In the genomic region with DNA sequence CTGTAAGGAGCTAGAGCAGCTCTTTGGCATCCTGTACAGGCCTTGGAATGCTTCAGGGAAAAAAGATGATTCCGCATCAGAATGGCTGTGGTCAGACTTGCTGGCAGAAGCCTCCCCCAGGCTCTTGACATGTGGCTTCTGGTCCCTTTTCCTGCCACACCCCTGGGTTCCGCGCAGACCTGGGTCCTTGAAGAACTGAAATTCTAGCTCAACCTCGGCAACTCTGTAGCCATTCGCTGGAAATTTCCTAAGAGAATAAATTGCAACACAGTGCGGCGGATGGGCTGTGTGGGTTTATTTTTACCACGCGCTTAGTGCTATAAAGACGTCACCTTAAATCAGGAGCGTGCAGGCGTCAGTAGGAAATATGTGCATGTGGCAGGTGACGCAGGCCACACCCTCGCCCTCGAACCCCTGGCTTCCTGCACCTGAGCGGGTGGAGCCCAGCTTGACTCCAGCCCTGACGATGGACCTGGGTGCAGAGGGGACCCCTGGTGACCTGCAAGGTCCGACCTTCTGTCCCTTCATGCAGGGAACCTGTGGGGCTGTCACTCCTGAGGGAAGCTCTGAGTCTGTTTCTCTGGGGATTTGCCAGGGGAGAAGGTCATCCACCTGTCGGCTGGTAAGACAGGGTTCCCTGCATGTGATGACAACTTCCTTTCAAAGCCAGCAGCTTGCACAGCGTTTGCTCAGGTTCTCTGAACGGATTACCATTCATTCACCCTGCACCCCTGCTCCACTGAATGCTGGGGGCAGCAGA, we compare ENCODE assay signal across 10 cellular contexts. TPM values are rescaled to one million over a fixed set of nuclear protein-coding genes. Genes with fewer than 3 reads are reported as not detected.
DNase-seq lines count a peak whose midpoint lies in the region; ATAC-seq and TF ChIP-seq lines count a peak whose summit lies in the region.
"Had no signal": no experiment of that assay in that cellular context is flagged by ENCODE, and none has a peak within 500 bp of the region (broad histone marks: within the 10 kb centered on the region; RNA-seq: fewer than 3 reads in every experiment).

No MANE protein-coding gene starts in this region.

- peaks cover 0 to 2% (median 0%) of the 10 kb centered on the region in 7 donors for H3K9me3 Mint-ChIP-seq in CD14-positive monocyte
- peaks cover 0 to 2% (median 0%) of the 10 kb centered on the region in 11 donors for H3K9me3 Mint-ChIP-seq in naive thymus-derived CD4-positive, alpha-beta T cell

- no peak for TF ChIP-seq CTCF in CD14-positive monocyte (IDR thresholded peaks at IDR 0.05)
- no peak for TF ChIP-seq CTCF in ascending aorta (IDR thresholded peaks at IDR 0.05)

- H3K27me3 Mint-ChIP-seq in CD14-positive monocyte (ENCODE audit: low read depth in 3 of 3), result peaks cover 13 to 24% (median 16%) of the 10 kb centered on the region in 3 donors
- H3K27me3 Mint-ChIP-seq in naive thymus-derived CD4-positive, alpha-beta T cell, result peaks cover 20 to 45% (median 27%) of the 10 kb centered on the region in 5 donors

- H3K4me1 ChIP-seq in ascending aorta, result no peaks in the 10 kb centered on the region
- H3K4me1 ChIP-seq in naive thymus-derived CD4-positive, alpha-beta T cell (ENCODE audit: control insufficient read depth in 2 of 2, insufficient read depth in 2 of 2, low read length in 2 of 2), result peaks cover 10 to 15% of the 10 kb centered on the region in 2 donors

- H3K27ac Mint-ChIP-seq in CD14-positive monocyte, result peak overlapping the region; percentile 76 to 96 (median 91)
- H3K27ac Mint-ChIP-seq in naive thymus-derived CD4-positive, alpha-beta T cell, result peak overlapping the region in 5 of 9 donors; percentile 48 to 81 (median 63)

- CTCF ChIA-PET in naive thymus-derived CD4-positive, alpha-beta T cell (lab: Charles Lee), result interaction anchor here (0.6 kb wide), 1 partner anchor 112 kb away, joined by 3 read pairs; no protein-coding TSS in a partner anchor

- peak overlapping the region; percentile 85 to 93 for H3K4me3 Mint-ChIP-seq in CD14-positive monocyte
- peak overlapping the region in 7 of 10 donors; percentile 25 to 61 (median 47) for H3K4me3 Mint-ChIP-seq in naive thymus-derived CD4-positive, alpha-beta T cell

- H3K4me3 ChIP-seq in ascending aorta, result no peak overlapping the region
- H3K4me3 ChIP-seq in naive thymus-derived CD4-positive, alpha-beta T cell (ENCODE audit: low read length), result peak overlapping the region; percentile 23
- H3K4me3 ChIP-seq: skin epidermis had no signal

- POLR2A ChIA-PET in naive thymus-derived CD4-positive, alpha-beta T cell (lab: Charles Lee), result no interaction called here

- H3K4me1 Mint-ChIP-seq in CD14-positive monocyte, result peaks cover 55% of the 10 kb centered on the region
- peaks cover 9 to 18% (median 12%) of the 10 kb centered on the region in 7 donors for H3K4me1 Mint-ChIP-seq in naive thymus-derived CD4-positive, alpha-beta T cell

- ATAC-seq in naive thymus-derived CD4-positive, alpha-beta T cell, result peak; percentile 79
- no peak for ATAC-seq in HG03175 (IDR thresholded peaks at IDR 0.05; ENCODE audit: unreplicated experiment)
- no peak for ATAC-seq in HG03280 (IDR thresholded peaks at IDR 0.05; ENCODE audit: unreplicated experiment)
- ATAC-seq in GM18519 (IDR thresholded peaks at IDR 0.05; ENCODE audit: low FRiP score, unreplicated experiment), result no peak

- no peaks in the 10 kb centered on the region for H3K36me3 ChIP-seq in ascending aorta
- H3K36me3 ChIP-seq in naive thymus-derived CD4-positive, alpha-beta T cell (ENCODE audit: control insufficient read depth in 2 of 3, insufficient read depth in 3 of 3, low read length in 3 of 3), result no peaks in the 10 kb centered on the region

- H3K27ac ChIP-seq in ascending aorta, result no peak overlapping the region
- peak overlapping the region; percentile 11 for H3K27ac ChIP-seq in naive thymus-derived CD4-positive, alpha-beta T cell (ENCODE audit: low read depth, low read length)

- in situ Hi-C loops in KBM-7 (cut with MboI; ENCODE audit: low pct_unique_long_range_greater_than_20kb, low sequenced_read_pairs), result no loop called here

- DNase-seq in CD14-positive monocyte (ENCODE audit: low spot score), result peak; percentile 95
- peak; percentile 67 for DNase-seq in KBM-7
- peak; percentile 14 to 81 for DNase-seq in ascending aorta (ENCODE audit: low spot score in 2 of 2)
- DNase-seq in naive thymus-derived CD4-positive, alpha-beta T cell, result peak in 7 of 9 donors; percentile 26 to 58 (median 39)
- no peak for DNase-seq in dermis blood vessel endothelial cell
- DNase-seq: HCEC 1CT had no signal

- H3K27me3 ChIP-seq in ascending aorta, result no peaks in the 10 kb centered on the region
- peaks cover 0 to 4% of the 10 kb centered on the region in 2 donors for H3K27me3 ChIP-seq in naive thymus-derived CD4-positive, alpha-beta T cell (ENCODE audit: control insufficient read depth in 2 of 2, insufficient read depth in 2 of 2, low read length in 2 of 2)

- H3K9me3 ChIP-seq in ascending aorta, result no peaks in the 10 kb centered on the region
- no peaks in the 10 kb centered on the region for H3K9me3 ChIP-seq in naive thymus-derived CD4-positive, alpha-beta T cell (ENCODE audit: control insufficient read depth in 2 of 3, low read length in 3 of 3)

- H3K36me3 Mint-ChIP-seq in CD14-positive monocyte, result peaks cover 5 to 18% of the 10 kb centered on the region in 2 donors
- H3K36me3 Mint-ChIP-seq in naive thymus-derived CD4-positive, alpha-beta T cell, result peaks cover 0 to 2% (median 0%) of the 10 kb centered on the region in 5 donors

- intact Hi-C loops in CD14-positive monocyte (cut with micrococcal nuclease), result no loop called here
- intact Hi-C loops in ascending aorta (cut with DNase I), result no loop called here
- intact Hi-C loops in naive thymus-derived CD4-positive, alpha-beta T cell (cut with micrococcal nuclease), result no loop called here

RNA-seq across cellular contexts. Expression of a gene that starts 46.3 kb away (rescaled TPM):
- 10 to 100 TPM; 13.1 to 29.8 TPM for polyA plus RNA-seq in CD14-positive monocyte
- total RNA-seq in ascending aorta, result 257 TPM
- 100 to 1,000 TPM in 1 of 5 experiments, 10 to 100 TPM in 2, 1 to 10 TPM in 2; 1.0 to 147 (median 10.3) TPM for total RNA-seq in naive thymus-derived CD4-positive, alpha-beta T cell
- polyA plus RNA-seq in naive thymus-derived CD4-positive, alpha-beta T cell, result not detected
- total RNA-seq in dermis blood vessel endothelial cell, result 80.6 and 85.3 TPM in 2 replicates
